Comparison of ENCODE assay signal across 8 cellular contexts in genomic region chr15:28086175-28086703, GRCh38. TPM values are rescaled to one million over a fixed set of nuclear protein-coding genes. Genes with fewer than 3 reads are reported as not detected.
DNase-seq lines count a peak whose midpoint lies in the region; ATAC-seq and TF ChIP-seq lines count a peak whose summit lies in the region.

No MANE protein-coding gene starts in this region.

- no peak overlapping the region for H3K4me3 Mint-ChIP-seq in CD8-positive, alpha-beta T cell

- no peak overlapping the region for H3K27ac Mint-ChIP-seq in CD8-positive, alpha-beta T cell

- H3K36me3 ChIP-seq in CD8-positive, alpha-beta T cell (ENCODE audit: insufficient read depth, low read length) = no peaks in the 10 kb centered on the region
- H3K36me3 ChIP-seq in MG63 = no peaks in the 10 kb centered on the region

- H3K9me3 Mint-ChIP-seq in CD8-positive, alpha-beta T cell = peaks cover 26% of the 10 kb centered on the region

- CTCF ChIA-PET in CD8-positive, alpha-beta T cell (lab: Charles Lee) = interaction anchor here (1.0 kb wide), 1 partner anchor 38 kb away, joined by 3 read pairs; no protein-coding TSS in a partner anchor

- intact Hi-C loops in CD8-positive, alpha-beta T cell (cut with DNase I, micrococcal nuclease) = loop anchor here (1.0 kb wide), 1 partner anchor 37 kb away; no protein-coding TSS in a partner anchor

- peak; percentile 67 for TF ChIP-seq CTCF in CD8-positive, alpha-beta T cell (IDR thresholded peaks at IDR 0.05)
- TF ChIP-seq CTCF in fibroblast of villous mesenchyme (IDR thresholded peaks at IDR 0.05; ENCODE audit: insufficient read depth, low read depth, low read length) = peak; percentile 82

- peaks cover 40% of the 10 kb centered on the region for H3K27me3 Mint-ChIP-seq in CD8-positive, alpha-beta T cell (ENCODE audit: low read depth)

- H3K9me3 ChIP-seq in CD8-positive, alpha-beta T cell (ENCODE audit: low read length) = peaks cover 6% of the 10 kb centered on the region
- peaks cover 5% of the 10 kb centered on the region; the same call in 1 of the 2 replicates for H3K9me3 ChIP-seq in MG63

- no peak overlapping the region for H3K27ac ChIP-seq in CD8-positive, alpha-beta T cell (ENCODE audit: low read depth, low read length)

- H3K27me3 ChIP-seq in CD8-positive, alpha-beta T cell (ENCODE audit: insufficient read depth, low read length) = no peaks in the 10 kb centered on the region
- H3K27me3 ChIP-seq in MG63 = no peaks in the 10 kb centered on the region

- no peak overlapping the region for H3K4me3 ChIP-seq in CD8-positive, alpha-beta T cell (ENCODE audit: low read depth, low read length)
- no peak overlapping the region for H3K4me3 ChIP-seq in fibroblast of villous mesenchyme (ENCODE audit: low read depth, low read length)
- H3K4me3 ChIP-seq in MG63 = no peak overlapping the region

- POLR2A ChIA-PET in CD8-positive, alpha-beta T cell (lab: Charles Lee) = no interaction called here

- no peaks in the 10 kb centered on the region for H3K4me1 ChIP-seq in CD8-positive, alpha-beta T cell (ENCODE audit: insufficient read depth, low read length)

- ATAC-seq in CD8-positive, alpha-beta T cell = peak; percentile 100
- ATAC-seq in GM18868 (IDR thresholded peaks at IDR 0.05; ENCODE audit: unreplicated experiment) (peak; percentile 100), HG02981 (IDR thresholded peaks at IDR 0.05; ENCODE audit: unreplicated experiment) (peak; percentile 99)

- DNase-seq in CD8-positive, alpha-beta T cell = peak in 6 of 7 experiments; percentile 45 to 71 (median 60)
- DNase-seq in NCI-H526 (lab: John Stamatoyannopoulos, UW) (peak; percentile 27 to 74), activated T-cell treated with anti-CD3 and anti-CD28 coated beads for 4 hours (peak; percentile 54), fibroblast of villous mesenchyme (ENCODE audit: low read depth) (peak; percentile 55), pulmonary artery endothelial cell (ENCODE audit: low read depth, low spot score) (peak; percentile 17), MG63 (no peak)

- peaks cover 6% of the 10 kb centered on the region for H3K4me1 Mint-ChIP-seq in CD8-positive, alpha-beta T cell (ENCODE audit: low read depth)

- H3K36me3 Mint-ChIP-seq in CD8-positive, alpha-beta T cell = peaks cover 3% of the 10 kb centered on the region

RNA-seq across cellular contexts. Expression of gene OCA2, which starts 12.9 kb away (rescaled TPM):
- total RNA-seq in CD8-positive, alpha-beta T cell = not detected
- total RNA-seq in fibroblast of villous mesenchyme (under 0.01 TPM in 1 of 2 replicates, not detected in the other), pulmonary artery endothelial cell (not detected in 2 replicates)
- not detected in 2 replicates for total RNA-seq in MG63 (2014; rRNA removed; shearing (Covaris generic); ENCODE audit: low replicate concordance)
